20 cellular contexts compared by ENCODE assay signal in the genomic region with DNA sequence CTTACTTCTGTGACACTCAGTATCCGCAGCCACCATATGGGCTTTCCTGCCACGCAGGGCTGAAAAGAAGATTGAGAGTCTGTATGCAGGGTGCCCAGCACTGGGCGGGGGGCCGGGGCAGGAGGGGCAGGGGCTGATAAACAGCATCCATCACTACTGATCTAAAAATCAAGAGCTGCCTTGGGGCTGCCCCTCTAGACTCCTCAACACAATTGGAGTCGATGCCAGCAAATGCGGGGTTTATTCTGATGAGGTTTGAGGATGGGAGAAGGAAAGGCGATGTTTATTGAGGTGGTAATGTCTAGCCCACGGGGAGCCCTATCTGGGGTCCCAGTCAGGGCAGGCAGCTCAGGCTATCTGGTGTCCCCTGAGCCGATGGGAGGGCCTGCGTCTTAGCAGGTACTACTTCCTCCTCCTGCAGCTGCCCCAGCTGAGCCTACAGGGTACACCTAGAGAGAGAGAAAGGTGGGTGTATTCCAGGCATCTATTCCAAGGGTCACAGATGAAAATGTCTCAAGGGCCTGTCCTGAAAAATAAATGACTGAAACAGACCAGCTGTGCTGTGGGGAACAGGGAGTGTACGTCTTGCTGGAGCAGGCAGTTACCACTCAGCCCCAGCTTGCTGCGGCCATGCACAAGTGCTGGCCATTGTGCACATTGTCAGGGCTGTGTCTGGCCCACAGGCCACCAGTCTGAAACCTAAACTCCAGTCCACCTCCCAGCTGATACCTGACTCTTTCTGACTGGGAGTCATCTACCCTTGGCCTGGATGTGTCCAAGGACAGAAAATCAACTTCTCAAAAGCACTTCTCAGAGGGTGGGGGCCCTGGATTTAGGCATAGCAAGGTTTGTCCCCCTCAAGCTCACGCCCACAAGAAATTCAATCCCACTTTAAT. TPM values are rescaled to one million over a fixed set of nuclear protein-coding genes. Genes with fewer than 3 reads are reported as not detected.
DNase-seq lines count a peak whose midpoint lies in the region; ATAC-seq, FAIRE-seq and TF ChIP-seq lines count a peak whose summit lies in the region.
"Had no signal": no experiment of that assay in that cellular context is flagged by ENCODE, and none has a peak within 500 bp of the region (broad histone marks: within the 10 kb centered on the region; RNA-seq: fewer than 3 reads in every experiment).

No MANE protein-coding gene starts in this region.

- no peak overlapping the region for H3K4me3 Mint-ChIP-seq in CD8-positive, alpha-beta memory T cell
- peak overlapping the region; percentile 66 for H3K4me3 Mint-ChIP-seq in chondrocyte (ENCODE audit: unreplicated experiment)
- H3K4me3 Mint-ChIP-seq: activated naive CD4-positive, alpha-beta T cell treated with anti-CD3 and anti-CD28 coated beads for 36 hours had no signal

- no peaks in the 10 kb centered on the region for H3K27me3 Mint-ChIP-seq in CD8-positive, alpha-beta memory T cell
- H3K27me3 Mint-ChIP-seq in chondrocyte (ENCODE audit: low read depth): no peaks in the 10 kb centered on the region

- no peak for DNase-seq in CD8-positive, alpha-beta memory T cell
- no peak for DNase-seq in chondrocyte (ENCODE audit: low spot score)
- DNase-seq in sciatic nerve (ENCODE audit: low spot score): peak; percentile 41
- DNase-seq in dorsolateral prefrontal cortex: no peak
- DNase-seq in NCI-H1417 treated with DMSO at 0.1 percent for 48 hours (lab: John Stamatoyannopoulos, UW): no peak
- DNase-seq in COLO829 (ENCODE audit: low spot score): no peak
- no peak for DNase-seq in kidney
- DNase-seq: activated naive CD4-positive, alpha-beta T cell treated with anti-CD3 and anti-CD28 coated beads for 36 hours; AML-193; cortex of kidney; GDM1; KG1; NCI-H1436; stimulated activated CD4-positive, alpha-beta T cell treated with anti-CD3 and anti-CD28 coated beads, Interleukin-4, amount 100 ng/mL, for 24 hours had no signal

- peaks cover 0 to 29% (median 1%) of the 10 kb centered on the region in 3 donors for H3K36me3 Mint-ChIP-seq in CD8-positive, alpha-beta memory T cell
- no peaks in the 10 kb centered on the region for H3K36me3 Mint-ChIP-seq in chondrocyte (ENCODE audit: low read depth)

- intact Hi-C loops in sciatic nerve (cut with DNase I) (no loop called here), dorsolateral prefrontal cortex (cut with DNase I) (loop anchor here (2.0 to 10.0 kb wide), 2 partner anchors 176 to 246 kb away; no protein-coding TSS in a partner anchor), kidney (cut with DNase I) (loop anchor here (10.0 kb wide), 1 partner anchor 176 kb away; no protein-coding TSS in a partner anchor)

- H3K27me3 ChIP-seq in CD8-positive, alpha-beta memory T cell (ENCODE audit: insufficient read depth, low read length, poor library complexity, severe bottlenecking): no peaks in the 10 kb centered on the region
- H3K27me3 ChIP-seq in KMS-11 (ENCODE audit: insufficient read depth, low read depth) (no peaks in the 10 kb centered on the region), dorsolateral prefrontal cortex (no peaks in the 10 kb centered on the region)
- H3K27me3 ChIP-seq: pancreas had no signal

- POLR2A ChIA-PET in CD8-positive, alpha-beta memory T cell (lab: Charles Lee): no interaction called here

- no peak for FAIRE-seq in kidney (lab: Jason Lieb, UNC)
- FAIRE-seq: pancreas had no signal

- H3K4me1 Mint-ChIP-seq in CD8-positive, alpha-beta memory T cell: peaks cover 30 to 72% (median 38%) of the 10 kb centered on the region in 3 donors
- H3K4me1 Mint-ChIP-seq in chondrocyte (ENCODE audit: low read depth): peaks cover 60% of the 10 kb centered on the region

- no peaks in the 10 kb centered on the region for H3K36me3 ChIP-seq in CD8-positive, alpha-beta memory T cell (ENCODE audit: insufficient read depth, low read length)
- H3K36me3 ChIP-seq in KMS-11 (ENCODE audit: insufficient read depth) (no peaks in the 10 kb centered on the region), kidney (ENCODE audit: control insufficient read depth in 1 of 2, insufficient read depth in 2 of 2, low read length in 2 of 2) (no peaks in the 10 kb centered on the region)
- H3K36me3 ChIP-seq: gastroesophageal sphincter, pancreas had no signal

- peak overlapping the region in 6 of 8 donors; percentile 45 to 82 (median 67) for H3K27ac Mint-ChIP-seq in CD8-positive, alpha-beta memory T cell
- peak overlapping the region; percentile 97 for H3K27ac Mint-ChIP-seq in chondrocyte (ENCODE audit: unreplicated experiment)

- H4K20me1 ChIP-seq in KMS-11 (ENCODE audit: insufficient read depth): no peaks in the 10 kb centered on the region

- H3K4me2 ChIP-seq in KMS-11: peak overlapping the region; percentile 36; the same call in 1 of the 2 replicates
- H3K4me2 ChIP-seq: SK-N-SH had no signal

- no peaks in the 10 kb centered on the region for H3K79me2 ChIP-seq in KMS-11 (ENCODE audit: insufficient read depth, low read depth)

- H3K27ac ChIP-seq in CD8-positive, alpha-beta memory T cell (ENCODE audit: low read depth, low read length): no peak overlapping the region
- H3K27ac ChIP-seq in KMS-11: no peak overlapping the region
- H3K27ac ChIP-seq in dorsolateral prefrontal cortex: peak overlapping the region in 6 of 59 donors; percentile 12 to 60 (median 22)
- no peak overlapping the region for H3K27ac ChIP-seq in kidney (ENCODE audit: low read depth in 2 of 2, low read length in 2 of 2)
- H3K27ac ChIP-seq: gastroesophageal sphincter, pancreas had no signal

- no peaks in the 10 kb centered on the region for H3K9me3 ChIP-seq in CD8-positive, alpha-beta memory T cell (ENCODE audit: low read length)
- H3K9me3 ChIP-seq in kidney (ENCODE audit: control insufficient read depth in 1 of 2, low read length in 2 of 2): no peaks in the 10 kb centered on the region
- H3K9me3 ChIP-seq: gastroesophageal sphincter, pancreas, SK-N-SH had no signal

- no peak for ATAC-seq in sciatic nerve

- no peak for TF ChIP-seq CTCF in KMS-11 (conservative IDR thresholded peaks at IDR 0.05; ENCODE audit: low read depth, low read length)
- no peak for TF ChIP-seq CTCF in chondrocyte (IDR thresholded peaks at IDR 0.05)
- no peak for TF ChIP-seq CTCF in dorsolateral prefrontal cortex (IDR thresholded peaks at IDR 0.05 in 54 of 56, conservative IDR thresholded peaks at IDR 0.05 in 2 of 56; ENCODE audit: low read depth in 1 of 56, partially characterized antibody in 56 of 56)
- TF ChIP-seq CTCF in kidney (IDR thresholded peaks at IDR 0.05; ENCODE audit: borderline replicate concordance, extremely low read depth, insufficient read depth): no peak

- CTCF ChIA-PET in CD8-positive, alpha-beta memory T cell (lab: Charles Lee): interaction anchor here (0.9 to 11.6 kb wide), 4 partner anchors 9 to 78 kb away, joined by 3 to 88 read pairs (median 6); a partner anchor contains a TSS

- H3K9me3 Mint-ChIP-seq in CD8-positive, alpha-beta memory T cell: no peaks in the 10 kb centered on the region
- peaks cover 6% of the 10 kb centered on the region for H3K9me3 Mint-ChIP-seq in chondrocyte (ENCODE audit: low read depth)
- H3K9me3 Mint-ChIP-seq: activated naive CD4-positive, alpha-beta T cell treated with anti-CD3 and anti-CD28 coated beads for 36 hours had no signal

- H3K4me3 ChIP-seq in CD8-positive, alpha-beta memory T cell (ENCODE audit: low read length): no peak overlapping the region
- H3K4me3 ChIP-seq in KMS-11 (IDR thresholded peaks at IDR 0.05; ENCODE audit: insufficient read depth, low read depth, low read length) (no peak overlapping the region), dorsolateral prefrontal cortex (no peak overlapping the region), kidney (ENCODE audit: low read length in 2 of 2) (no peak overlapping the region)
- H3K4me3 ChIP-seq: gastroesophageal sphincter, pancreas, skin epidermis had no signal

- H3K9ac ChIP-seq in KMS-11 (no peak overlapping the region), kidney (ENCODE audit: low read length in 2 of 2) (no peak overlapping the region)
- H3K9ac ChIP-seq: SK-N-SH had no signal

- H3K4me1 ChIP-seq in CD8-positive, alpha-beta memory T cell (ENCODE audit: insufficient read depth, low read length): peaks cover 64% of the 10 kb centered on the region
- H3K4me1 ChIP-seq in KMS-11 (ENCODE audit: low read depth, poor library complexity, severe bottlenecking): peaks cover 17% of the 10 kb centered on the region
- no peaks in the 10 kb centered on the region for H3K4me1 ChIP-seq in kidney (ENCODE audit: control insufficient read depth in 1 of 2, insufficient read depth in 1 of 2, low read depth in 1 of 2, low read length in 2 of 2)

- H2AFZ ChIP-seq in KMS-11 (ENCODE audit: low read depth): no peak overlapping the region

RNA-seq across cellular contexts. Expression of a gene that starts 19.5 kb away (rescaled TPM):
- total RNA-seq in CD8-positive, alpha-beta memory T cell: 10 to 100 TPM; 22.5 to 27.2 TPM
- 572 TPM for polyA plus RNA-seq in CD8-positive, alpha-beta memory T cell
- total RNA-seq in chondrocyte: 3.8 to 4.5 TPM (median 4.5 TPM) in 3 replicates
- 20.2 TPM for total RNA-seq in sciatic nerve
- 10 to 100 TPM in 20 of 120 experiments, 1 to 10 TPM in 100; 1.0 to 28.7 (median 6.0) TPM for total RNA-seq in dorsolateral prefrontal cortex
- total RNA-seq in kidney: 25.5 TPM
- polyA plus RNA-seq in kidney (ENCODE audit: insufficient read depth, low read depth, low replicate concordance): 7.3 TPM
- total RNA-seq: temporal lobe had no signal

RNA-seq across cellular contexts. Expression of a gene that starts 37.2 kb away (rescaled TPM):
- total RNA-seq in CD8-positive, alpha-beta memory T cell: 100 to 1,000 TPM; 109 TPM
- polyA plus RNA-seq in CD8-positive, alpha-beta memory T cell: 22.8 TPM
- total RNA-seq in chondrocyte (28.6 to 30.4 TPM (median 30.2 TPM) in 3 replicates), sciatic nerve (10.7 TPM), dorsolateral prefrontal cortex (10 to 100 TPM in 52 of 120 experiments, 1 to 10 TPM in 68; 3.9 to 18.5 (median 9.6) TPM), kidney (17.4 TPM)
- polyA plus RNA-seq in kidney (ENCODE audit: insufficient read depth, low read depth, low replicate concordance): 6.2 TPM
